16 cellular contexts compared by ENCODE assay signal in the genomic region with DNA sequence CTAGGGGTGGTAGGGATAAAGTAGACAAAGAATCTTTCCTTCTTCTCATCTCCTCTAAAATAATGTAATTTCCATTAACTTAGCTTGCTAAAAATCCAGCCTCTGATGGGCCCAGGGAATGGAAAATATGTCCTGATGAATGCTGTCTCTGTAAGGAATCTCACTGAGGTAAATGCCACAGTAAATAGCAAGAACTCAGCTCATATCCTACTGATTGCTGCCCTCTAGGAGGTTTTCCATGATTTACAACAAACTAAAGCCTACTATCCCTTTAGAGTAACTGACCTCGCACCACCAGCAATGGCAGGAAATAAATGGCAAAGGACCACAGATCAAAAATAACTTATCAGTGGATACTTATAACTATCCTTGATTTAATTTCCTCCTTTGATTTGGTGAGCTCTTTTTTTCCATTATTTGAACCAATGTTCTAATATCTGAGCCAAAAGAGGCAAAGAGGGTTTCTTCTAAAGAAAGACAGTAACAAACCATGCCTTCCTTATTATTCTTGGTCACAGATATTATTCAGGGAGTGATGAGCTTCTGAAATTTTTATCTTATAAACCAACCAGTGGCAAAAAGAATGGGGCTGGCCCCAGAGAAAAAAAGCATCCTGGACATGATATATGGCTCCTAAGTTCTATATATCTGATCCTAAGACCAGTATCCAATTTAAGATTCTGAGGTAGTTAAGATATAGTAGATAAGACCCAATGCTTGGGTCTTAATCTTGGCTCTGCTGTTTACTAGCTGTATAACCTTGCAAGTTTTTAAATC. TPM values are rescaled to one million over a fixed set of nuclear protein-coding genes. Genes with fewer than 3 reads are reported as not detected.
DNase-seq lines count a peak whose midpoint lies in the region; ATAC-seq, FAIRE-seq and TF ChIP-seq lines count a peak whose summit lies in the region.
"Had no signal": no experiment of that assay in that cellular context is flagged by ENCODE, and none has a peak within 500 bp of the region (broad histone marks: within the 10 kb centered on the region; RNA-seq: fewer than 3 reads in every experiment).

No MANE protein-coding gene starts in this region.

- no peak overlapping the region for H3K4me3 Mint-ChIP-seq in activated CD4-positive, alpha-beta T cell treated with anti-CD3 and anti-CD28 coated beads, Interleukin-2, amount 10 ng/mL, durations not matched to agents 24 days and 14 days
- H3K4me3 Mint-ChIP-seq: activated CD4-positive, alpha-beta memory T cell treated with anti-CD3 and anti-CD28 coated beads for 36 hours; naive B cell had no signal

- ATAC-seq in HepG2 (no peak), right lobe of liver (no peak), GM18870 (IDR thresholded peaks at IDR 0.05; ENCODE audit: unreplicated experiment) (no peak)
- ATAC-seq in stimulated activated naive CD8-positive, alpha-beta T cell treated with anti-CD3 and anti-CD28 coated beads, Interleukin-15, Interleukin-2, amounts not matched to agents 100 U/mL and 50 U/mL, for 24 hours: no peak
- ATAC-seq: left lung had no signal

- H3K36me3 ChIP-seq in HepG2 (replicated peaks in 1 of 2; ENCODE audit: control insufficient read depth in 1 of 2, insufficient read depth in 2 of 2, low read length in 2 of 2) (peaks cover 8 to 52% of the 10 kb centered on the region in 2 experiments), right lobe of liver (peaks cover 4 to 65% (median 11%) of the 10 kb centered on the region in 4 donors), adrenal gland (replicated peaks in 1 of 2) (peaks cover 0 to 64% of the 10 kb centered on the region in 2 donors)

- no peak overlapping the region for H2AFZ ChIP-seq in HepG2 (ENCODE audit: low read length)

- DNase-seq in HepG2 (ENCODE audit: low spot score) (no peak), right lobe of liver (no peak), astrocyte of the cerebellum (ENCODE audit: low read depth) (no peak), left kidney (ENCODE audit: low read depth, low spot score) (peak; percentile 72), adrenal gland (no peak)
- DNase-seq in activated CD4-positive, alpha-beta T cell treated with anti-CD3 and anti-CD28 coated beads, Interleukin-2, amount 10 ng/mL, durations not matched to agents 24 days and 14 days: no peak
- DNase-seq in stimulated activated naive CD8-positive, alpha-beta T cell treated with anti-CD3 and anti-CD28 coated beads, Interleukin-15, Interleukin-2, amounts not matched to agents 100 U/mL and 50 U/mL, for 24 hours: no peak
- DNase-seq: activated CD4-positive, alpha-beta memory T cell treated with anti-CD3 and anti-CD28 coated beads for 36 hours; anterior cingulate cortex; dorsolateral prefrontal cortex; left lung; naive B cell; stimulated activated CD4-positive, alpha-beta T cell treated with anti-CD3 and anti-CD28 coated beads, Interleukin-2, amount 100 ng/mL, for 24 hours had no signal

- peaks cover 17% of the 10 kb centered on the region for H3K9me3 Mint-ChIP-seq in activated CD4-positive, alpha-beta T cell treated with anti-CD3 and anti-CD28 coated beads, Interleukin-2, amount 10 ng/mL, durations not matched to agents 24 days and 14 days

- BruUV-seq in HepG2 (replicated peaks; lab: Mats Ljungman, UMichigan): no TSS peak

- H3K36me3 Mint-ChIP-seq in activated CD4-positive, alpha-beta T cell treated with anti-CD3 and anti-CD28 coated beads, Interleukin-2, amount 10 ng/mL, durations not matched to agents 24 days and 14 days (ENCODE audit: low read depth): peaks cover 74% of the 10 kb centered on the region

- TF ChIP-seq RAD21 in HepG2 (CRISPR knock-in tag; IDR thresholded peaks at IDR 0.05): no peak

- TF ChIP-seq CTCF in HepG2 (CRISPR knock-in tag; IDR thresholded peaks at IDR 0.05) (peak; percentile 43), right lobe of liver (IDR thresholded peaks at IDR 0.05) (no peak), astrocyte of the cerebellum (IDR thresholded peaks at IDR 0.05; ENCODE audit: low read depth, low read length, missing control alignments) (peak; percentile 22), adrenal gland (IDR thresholded peaks at IDR 0.05) (no peak)

- H3K4me1 ChIP-seq in HepG2 (ENCODE audit: insufficient read depth, low read length) (no peaks in the 10 kb centered on the region), right lobe of liver (no peaks in the 10 kb centered on the region), adrenal gland (replicated peaks in 1 of 2) (no peaks in the 10 kb centered on the region)
- H3K4me1 ChIP-seq: left lung, SJCRH30 had no signal

- H3K9me3 ChIP-seq in HepG2 (ENCODE audit: low read length) (peaks cover 13% of the 10 kb centered on the region), right lobe of liver (no peaks in the 10 kb centered on the region), adrenal gland (replicated peaks in 1 of 3) (peaks cover 0 to 6% (median 0%) of the 10 kb centered on the region in 3 donors)

- 100% methylated on average over 1 of the region's 1 CpG for WGBS in HepG2 (ENCODE audit: low lambda C conversion rate)
- 62% methylated on average over 1 of the region's 1 CpG for WGBS in right lobe of liver (ENCODE audit: insufficient coverage, low coverage, low lambda C conversion rate, missing lambda C conversion rate)
- WGBS in adrenal gland, 4 donors: 85 to 95% (median 92%) methylated on average over 1 of the region's 1 CpG

- H4K20me1 ChIP-seq in HepG2 (ENCODE audit: insufficient read depth, low read length): no peaks in the 10 kb centered on the region

- TF ChIP-seq POLR2A in HepG2 (IDR thresholded peaks at IDR 0.05; ENCODE audit: insufficient read depth in 1 of 2, low read depth in 2 of 2, low read length in 2 of 2) (no peak), right lobe of liver (IDR thresholded peaks at IDR 0.05) (no peak), adrenal gland (IDR thresholded peaks at IDR 0.05) (no peak)

- intact Hi-C loops in HepG2 (cut with micrococcal nuclease; ENCODE audit: unreplicated experiment) (loop anchor here (2.0 kb wide), 1 partner anchor 59 kb away; no protein-coding TSS in a partner anchor), right lobe of liver (cut with DNase I) (no loop called here), adrenal gland (cut with DNase I) (no loop called here)
- intact Hi-C loops in activated CD4-positive, alpha-beta T cell treated with anti-CD3 and anti-CD28 coated beads, Interleukin-2, amount 10 ng/mL, durations not matched to agents 24 days and 14 days (cut with micrococcal nuclease): no loop called here

- H3K27ac ChIP-seq in HepG2 (ENCODE audit: extremely low read length, insufficient read depth, low read length): no peak overlapping the region
- no peak overlapping the region for H3K27ac ChIP-seq in right lobe of liver
- H3K27ac ChIP-seq in adrenal gland: no peak overlapping the region
- H3K27ac ChIP-seq: dorsolateral prefrontal cortex, left lung, SJCRH30 had no signal

- in situ Hi-C loops in HepG2 (cut with HindIII; ENCODE audit: extremely low pct_ligation_motif_present, low pct_unique_long_range_greater_than_20kb) (no loop called here), astrocyte of the cerebellum (cut with HindIII; ENCODE audit: low sequenced_read_pairs) (no loop called here)

- no peaks in the 10 kb centered on the region for H3K27me3 Mint-ChIP-seq in activated CD4-positive, alpha-beta T cell treated with anti-CD3 and anti-CD28 coated beads, Interleukin-2, amount 10 ng/mL, durations not matched to agents 24 days and 14 days
- H3K27me3 Mint-ChIP-seq: activated CD4-positive, alpha-beta memory T cell treated with anti-CD3 and anti-CD28 coated beads for 36 hours; naive B cell had no signal

- no peak overlapping the region for H3K4me2 ChIP-seq in HepG2 (ENCODE audit: low read depth, low read length)

- no peak for FAIRE-seq in HepG2 (lab: Jason Lieb, UNC)

- no peak overlapping the region for H3K9ac ChIP-seq in HepG2 (ENCODE audit: insufficient read depth, low read depth, low read length)

- POLR2A ChIA-PET in HepG2 (lab: Yijun Ruan, JAX): no interaction called here

- no peaks in the 10 kb centered on the region for H3K79me2 ChIP-seq in HepG2 (ENCODE audit: insufficient read depth, low read length)

- H3K4me1 Mint-ChIP-seq in activated CD4-positive, alpha-beta T cell treated with anti-CD3 and anti-CD28 coated beads, Interleukin-2, amount 10 ng/mL, durations not matched to agents 24 days and 14 days: peaks cover under 1% of the 10 kb centered on the region

- H3K27me3 ChIP-seq in HepG2 (ENCODE audit: control insufficient read depth in 1 of 2, insufficient read depth in 2 of 2, low read length in 2 of 2) (no peaks in the 10 kb centered on the region), right lobe of liver (no peaks in the 10 kb centered on the region), adrenal gland (no peaks in the 10 kb centered on the region)
- H3K27me3 ChIP-seq: dorsolateral prefrontal cortex, left lung, SJCRH30 had no signal

- H3K4me3 ChIP-seq in HepG2 (replicated peaks in 1 of 3; ENCODE audit: insufficient read depth in 1 of 3, low read depth in 2 of 3, low read length in 3 of 3) (no peak overlapping the region), right lobe of liver (no peak overlapping the region), astrocyte of the cerebellum (ENCODE audit: low read depth, low read length) (no peak overlapping the region), adrenal gland (no peak overlapping the region)
- H3K4me3 ChIP-seq: dorsolateral prefrontal cortex, left lung, SJCRH30 had no signal

- TF ChIP-seq EP300 in HepG2 (IDR thresholded peaks at IDR 0.05; ENCODE audit: low read depth in 2 of 2, low read length in 2 of 2) (no peak), HepG2 (CRISPR knock-in tag; IDR thresholded peaks at IDR 0.05; ENCODE audit: borderline replicate concordance) (no peak)

- no peak overlapping the region for H3K27ac Mint-ChIP-seq in activated CD4-positive, alpha-beta T cell treated with anti-CD3 and anti-CD28 coated beads, Interleukin-2, amount 10 ng/mL, durations not matched to agents 24 days and 14 days
- H3K27ac Mint-ChIP-seq: activated CD4-positive, alpha-beta memory T cell treated with anti-CD3 and anti-CD28 coated beads for 36 hours; naive B cell had no signal

- CTCF ChIA-PET in HepG2 (lab: Yijun Ruan, JAX; ENCODE audit: low intra/inter-chr PET ratio, low total read pairs): no interaction called here

RNA-seq across cellular contexts. Expression of a gene that starts 43.7 kb away (rescaled TPM):
- 20.2 and 25.3 TPM in 2 replicates for total RNA-seq in HepG2 (2016; rRNA removed; fragmentation: Illumina TruSeq; extraction: Trizol)
- total RNA-seq in HepG2 (2016; cell fraction: cytosol; rRNA removed; fragmentation: Illumina TruSeq; extraction: Trizol; ENCODE audit: low read depth): 13.5 and 17.7 TPM in 2 replicates
- total RNA-seq in HepG2 (2016; cell fraction: insoluble cytoplasmic fraction; rRNA removed; fragmentation: Illumina TruSeq; extraction: Trizol): 18.9 and 26.5 TPM in 2 replicates
- 20.1 and 21.6 TPM in 2 replicates for total RNA-seq in HepG2 (2016; cell fraction: membrane; rRNA removed; fragmentation: Illumina TruSeq; extraction: Trizol)
- 17.7 and 21.1 TPM in 2 replicates for total RNA-seq in HepG2 (2016; cell fraction: nucleus; rRNA removed; fragmentation: Illumina TruSeq; extraction: Trizol)
- 9.6 and 14.0 TPM in 2 replicates for polyA plus RNA-seq in HepG2 (2011; rRNA removed)
- 4.4 and 6.7 TPM in 2 replicates for polyA plus RNA-seq in HepG2 (2011; cell fraction: cytosol; rRNA removed)
- polyA plus RNA-seq in HepG2 (2011; cell fraction: nucleus; rRNA removed): 4.4 and 4.5 TPM in 2 replicates
- polyA plus RNA-seq in HepG2 (2012): 4.5 and 6.5 TPM in 2 replicates
- polyA plus RNA-seq in HepG2 (2016; cell fraction: cytosol; fragmentation: Illumina TruSeq; extraction: Trizol; ENCODE audit: low read depth): 1.7 and 1.8 TPM in 2 replicates
- 20.0 and 22.8 TPM in 2 replicates for polyA plus RNA-seq in HepG2 (2016; cell fraction: insoluble cytoplasmic fraction; fragmentation: Illumina TruSeq; extraction: Trizol; ENCODE audit: low read depth)
- 7.5 and 7.8 TPM in 2 replicates for polyA plus RNA-seq in HepG2 (2016; cell fraction: membrane; fragmentation: Illumina TruSeq; extraction: Trizol; ENCODE audit: low read depth)
- 15.1 and 16.2 TPM in 2 replicates for polyA plus RNA-seq in HepG2 (2016; cell fraction: nucleus; fragmentation: Illumina TruSeq; extraction: Trizol; ENCODE audit: insufficient read depth, low read depth)
- polyA minus RNA-seq in HepG2 (2011; rRNA and poly(A)+ RNA removed; ENCODE audit: low replicate concordance): 8.9 and 48.8 TPM in 2 replicates
- 10.4 and 11.8 TPM in 2 replicates for polyA minus RNA-seq in HepG2 (2011; cell fraction: cytosol; rRNA and poly(A)+ RNA removed)
- polyA minus RNA-seq in HepG2 (2011; cell fraction: nucleus; rRNA and poly(A)+ RNA removed): 31.7 and 39.7 TPM in 2 replicates
- 1 to 10 TPM; 3.6 to 6.5 (median 5.1) TPM for total RNA-seq in right lobe of liver
- 10 to 100 TPM in 5 of 8 donors, 1 to 10 TPM in 3; 6.0 to 19.1 (median 12.6) TPM for total RNA-seq in adrenal gland
- 10 to 100 TPM in 1 of 3 donors, 1 to 10 TPM in 2; 3.0 to 10.2 (median 3.8) TPM for polyA plus RNA-seq in adrenal gland
- total RNA-seq in activated CD4-positive, alpha-beta T cell treated with anti-CD3 and anti-CD28 coated beads, Interleukin-2, amount 10 ng/mL, durations not matched to agents 24 days and 14 days: 55.4 and 58.6 TPM in 2 replicates

RNA-seq across cellular contexts. Expression of a gene that starts 57.0 kb away (rescaled TPM):
- total RNA-seq in HepG2 (2016; rRNA removed; fragmentation: Illumina TruSeq; extraction: Trizol): 1.4 and 2.4 TPM in 2 replicates
- total RNA-seq in HepG2 (2016; cell fraction: cytosol; rRNA removed; fragmentation: Illumina TruSeq; extraction: Trizol; ENCODE audit: low read depth): 0.44 and 0.61 TPM in 2 replicates
- 2.2 and 2.4 TPM in 2 replicates for total RNA-seq in HepG2 (2016; cell fraction: insoluble cytoplasmic fraction; rRNA removed; fragmentation: Illumina TruSeq; extraction: Trizol)
- 0.48 and 0.77 TPM in 2 replicates for total RNA-seq in HepG2 (2016; cell fraction: membrane; rRNA removed; fragmentation: Illumina TruSeq; extraction: Trizol)
- total RNA-seq in HepG2 (2016; cell fraction: nucleus; rRNA removed; fragmentation: Illumina TruSeq; extraction: Trizol): 2.4 and 2.6 TPM in 2 replicates
- polyA plus RNA-seq in HepG2 (2011; rRNA removed): 1.9 and 4.3 TPM in 2 replicates
- 1.2 and 2.3 TPM in 2 replicates for polyA plus RNA-seq in HepG2 (2011; cell fraction: cytosol; rRNA removed)
- 6.0 and 7.7 TPM in 2 replicates for polyA plus RNA-seq in HepG2 (2011; cell fraction: nucleus; rRNA removed)
- polyA plus RNA-seq in HepG2 (2012): 3.0 and 3.6 TPM in 2 replicates
- 0.18 and 0.24 TPM in 2 replicates for polyA plus RNA-seq in HepG2 (2016; cell fraction: cytosol; fragmentation: Illumina TruSeq; extraction: Trizol; ENCODE audit: low read depth)
- polyA plus RNA-seq in HepG2 (2016; cell fraction: insoluble cytoplasmic fraction; fragmentation: Illumina TruSeq; extraction: Trizol; ENCODE audit: low read depth): 0.81 and 1.2 TPM in 2 replicates
- 0.40 and 0.65 TPM in 2 replicates for polyA plus RNA-seq in HepG2 (2016; cell fraction: membrane; fragmentation: Illumina TruSeq; extraction: Trizol; ENCODE audit: low read depth)
- polyA plus RNA-seq in HepG2 (2016; cell fraction: nucleus; fragmentation: Illumina TruSeq; extraction: Trizol; ENCODE audit: insufficient read depth, low read depth): 1.8 and 2.6 TPM in 2 replicates
- 5.0 and 177 TPM in 2 replicates for polyA minus RNA-seq in HepG2 (2011; rRNA and poly(A)+ RNA removed; ENCODE audit: low replicate concordance)
- polyA minus RNA-seq in HepG2 (2011; cell fraction: cytosol; rRNA and poly(A)+ RNA removed): 2.4 and 4.5 TPM in 2 replicates
- polyA minus RNA-seq in HepG2 (2011; cell fraction: nucleus; rRNA and poly(A)+ RNA removed): 2.8 and 3.9 TPM in 2 replicates
- total RNA-seq in right lobe of liver: 1 to 10 TPM; 4.6 to 8.9 (median 7.8) TPM
- 100 to 1,000 TPM in 6 of 8 donors, 10 to 100 TPM in 2; 94.3 to 183 (median 120) TPM for total RNA-seq in adrenal gland
- polyA plus RNA-seq in adrenal gland: 10 to 100 TPM; 44.4 to 93.7 (median 67.4) TPM
- total RNA-seq in activated CD4-positive, alpha-beta T cell treated with anti-CD3 and anti-CD28 coated beads, Interleukin-2, amount 10 ng/mL, durations not matched to agents 24 days and 14 days: 87.3 and 93.2 TPM in 2 replicates

RNA-seq across cellular contexts. Expression of a gene that starts 57.9 kb away (rescaled TPM):
- total RNA-seq in HepG2 (2016; rRNA removed; fragmentation: Illumina TruSeq; extraction: Trizol) (9.2 and 38.3 TPM in 2 replicates), right lobe of liver (not detected), adrenal gland (under 1 TPM in 5 of 8 donors, not detected in 3; 0.14 to 0.63 (median 0.26) TPM)
- 1.1 and 3.1 TPM in 2 replicates for total RNA-seq in HepG2 (2016; cell fraction: cytosol; rRNA removed; fragmentation: Illumina TruSeq; extraction: Trizol; ENCODE audit: low read depth)
- 6.6 and 41.7 TPM in 2 replicates for total RNA-seq in HepG2 (2016; cell fraction: insoluble cytoplasmic fraction; rRNA removed; fragmentation: Illumina TruSeq; extraction: Trizol)
- 3.6 and 4.1 TPM in 2 replicates for total RNA-seq in HepG2 (2016; cell fraction: membrane; rRNA removed; fragmentation: Illumina TruSeq; extraction: Trizol)
- total RNA-seq in HepG2 (2016; cell fraction: nucleus; rRNA removed; fragmentation: Illumina TruSeq; extraction: Trizol): 44.6 and 58.3 TPM in 2 replicates
- polyA plus RNA-seq in HepG2 (2011; rRNA removed) (7.4 and 9.8 TPM in 2 replicates), adrenal gland (under 1 TPM; 0.07 to 0.20 (median 0.16) TPM)
- polyA plus RNA-seq in HepG2 (2011; cell fraction: cytosol; rRNA removed): 4.1 and 4.4 TPM in 2 replicates
- polyA plus RNA-seq in HepG2 (2011; cell fraction: nucleus; rRNA removed): 113 and 136 TPM in 2 replicates
- 7.6 and 8.6 TPM in 2 replicates for polyA plus RNA-seq in HepG2 (2012)
- 0.91 and 1.3 TPM in 2 replicates for polyA plus RNA-seq in HepG2 (2016; cell fraction: cytosol; fragmentation: Illumina TruSeq; extraction: Trizol; ENCODE audit: low read depth)
- polyA plus RNA-seq in HepG2 (2016; cell fraction: insoluble cytoplasmic fraction; fragmentation: Illumina TruSeq; extraction: Trizol; ENCODE audit: low read depth): 5.7 and 8.4 TPM in 2 replicates
- polyA plus RNA-seq in HepG2 (2016; cell fraction: membrane; fragmentation: Illumina TruSeq; extraction: Trizol; ENCODE audit: low read depth): 1.5 and 2.1 TPM in 2 replicates
- 114 and 115 TPM in 2 replicates for polyA plus RNA-seq in HepG2 (2016; cell fraction: nucleus; fragmentation: Illumina TruSeq; extraction: Trizol; ENCODE audit: insufficient read depth, low read depth)
- polyA minus RNA-seq in HepG2 (2011; rRNA and poly(A)+ RNA removed; ENCODE audit: low replicate concordance): 7.1 TPM in 1 of 2 replicates, not detected in the other
- 4.7 and 7.3 TPM in 2 replicates for polyA minus RNA-seq in HepG2 (2011; cell fraction: cytosol; rRNA and poly(A)+ RNA removed)
- 12.5 and 15.2 TPM in 2 replicates for polyA minus RNA-seq in HepG2 (2011; cell fraction: nucleus; rRNA and poly(A)+ RNA removed)
- 0.07 TPM in 1 of 2 replicates, not detected in the other for total RNA-seq in activated CD4-positive, alpha-beta T cell treated with anti-CD3 and anti-CD28 coated beads, Interleukin-2, amount 10 ng/mL, durations not matched to agents 24 days and 14 days
- total RNA-seq: activated CD4-positive, alpha-beta memory T cell treated with anti-CD3 and anti-CD28 coated beads for 36 hours; fibroblast of lung had no signal
- polyA plus RNA-seq: fibroblast of lung had no signal

Comparison
In these comparisons a context has a peak if more than half of its experiments do, and no peak if none do; other contexts are left out.
1. CTCF ChIP-seq: peak in HepG2 (single experiment) and astrocyte of the cerebellum (single experiment); none in right lobe of liver (0 of 4) and adrenal gland (0 of 6).